In genomic region chr13:24341439-24341838, GRCh38 we compare ENCODE assay signal across 19 cellular contexts. TPM values are rescaled to one million over a fixed set of nuclear protein-coding genes. Genes with fewer than 3 reads are reported as not detected.
DNase-seq lines count a peak whose midpoint lies in the region; ATAC-seq and TF ChIP-seq lines count a peak whose summit lies in the region.
"Had no signal": no experiment of that assay in that cellular context is flagged by ENCODE, and none has a peak within 500 bp of the region (broad histone marks: within the 10 kb centered on the region; RNA-seq: fewer than 3 reads in every experiment).

No MANE protein-coding gene starts in this region.

- no peak for TF ChIP-seq CTCF in astrocyte of the spinal cord (IDR thresholded peaks at IDR 0.05; ENCODE audit: low read depth, low read length)
- TF ChIP-seq CTCF in GM23338 (conservative IDR thresholded peaks at IDR 0.05; ENCODE audit: low read depth in 2 of 2) = no peak

- H3K36me3 ChIP-seq in GM23338 (ENCODE audit: insufficient read depth) = no peaks in the 10 kb centered on the region
- H3K36me3 ChIP-seq: left ventricle myocardium inferior, prostate gland, thoracic aorta had no signal

- no peak overlapping the region for H3K4me2 ChIP-seq in GM23338
- H3K4me2 ChIP-seq: A549 had no signal

- no peaks in the 10 kb centered on the region for H4K20me1 ChIP-seq in GM23338 (replicated peaks; ENCODE audit: insufficient read depth)

- no peak overlapping the region for H3K27ac ChIP-seq in GM23338 (ENCODE audit: low read depth)
- H3K27ac ChIP-seq: A549, left ventricle myocardium inferior, prostate gland, thoracic aorta had no signal

- no peak overlapping the region for H3K4me3 Mint-ChIP-seq in GM23338
- H3K4me3 Mint-ChIP-seq: CD8-positive, alpha-beta T cell; dendritic cell treated with granulocyte-macrophage colony-stimulating factor and Interleukin-4, amounts not matched to agents 40 ng/mL and 50 ng/mL, for 4 days; naive B cell had no signal

- H3K9me3 Mint-ChIP-seq in GM23338 = peaks cover 15% of the 10 kb centered on the region; the same call in 2 of the 3 replicates
- H3K9me3 Mint-ChIP-seq: CD8-positive, alpha-beta T cell had no signal

- ATAC-seq in HG03196 (IDR thresholded peaks at IDR 0.05; ENCODE audit: unreplicated experiment) = no peak
- no peak for ATAC-seq in GM23338
- ATAC-seq in HG02981 (IDR thresholded peaks at IDR 0.05; ENCODE audit: unreplicated experiment) = no peak
- ATAC-seq: A549; CD8-positive, alpha-beta T cell had no signal

- in situ Hi-C loops in astrocyte of the spinal cord (cut with HindIII; ENCODE audit: low sequenced_read_pairs) = no loop called here

- no peaks in the 10 kb centered on the region for H3K27me3 ChIP-seq in GM23338 (ENCODE audit: insufficient read depth)

- H3K27me3 Mint-ChIP-seq in GM23338 (ENCODE audit: insufficient read depth, low read depth, poor library complexity) = peaks cover 3% of the 10 kb centered on the region

- no peak overlapping the region for H2AFZ ChIP-seq in GM23338

- H3F3A ChIP-seq in GM23338 (replicated peaks; ENCODE audit: low read depth) = no peaks in the 10 kb centered on the region

- no peaks in the 10 kb centered on the region for H3K36me3 Mint-ChIP-seq in GM23338 (ENCODE audit: low read depth)
- H3K36me3 Mint-ChIP-seq: CD8-positive, alpha-beta T cell; naive B cell had no signal

- no peaks in the 10 kb centered on the region for H3K4me1 Mint-ChIP-seq in GM23338

- no peaks in the 10 kb centered on the region for H3K4me1 ChIP-seq in GM23338 (ENCODE audit: insufficient read depth)
- H3K4me1 ChIP-seq: A549, left ventricle myocardium inferior, prostate gland had no signal

- no peak overlapping the region for H3K27ac Mint-ChIP-seq in GM23338
- H3K27ac Mint-ChIP-seq: CD8-positive, alpha-beta T cell; dendritic cell treated with granulocyte-macrophage colony-stimulating factor and Interleukin-4, amounts not matched to agents 40 ng/mL and 50 ng/mL, for 4 days; naive B cell had no signal

- peaks cover 4% of the 10 kb centered on the region; the same call in 1 of the 2 replicates for H3K9me2 ChIP-seq in GM23338 (ENCODE audit: insufficient read depth)

- H3K79me2 ChIP-seq in GM23338 (replicated peaks; ENCODE audit: insufficient read depth) = no peaks in the 10 kb centered on the region

- peak; percentile 31 for DNase-seq in NCI-H1092 treated with DMSO at 0.1 percent for 48 hours (lab: John Stamatoyannopoulos, UW)
- DNase-seq in NCI-H1092 (lab: John Stamatoyannopoulos, UW) = no peak
- DNase-seq in HT1080 (ENCODE audit: low read depth) = peak; percentile 28
- peak; percentile 2 for DNase-seq in astrocyte of the spinal cord (ENCODE audit: low read depth, low spot score)
- peak; percentile 2 for DNase-seq in myocyte (ENCODE audit: low read depth)
- DNase-seq in GM23338 (ENCODE audit: low spot score) = no peak
- DNase-seq: activated gamma-delta T cell treated with Interleukin-2 at 50 U/mL for 16 hours; CD8-positive, alpha-beta T cell; left ventricle myocardium inferior; naive B cell; stimulated activated CD4-positive, alpha-beta T cell treated with anti-CD3 and anti-CD28 coated beads, Interleukin-15, amount 100 ng/mL, for 24 hours had no signal

- H3K4me3 ChIP-seq in astrocyte of the spinal cord (ENCODE audit: low read depth, low read length) (no peak overlapping the region), GM23338 (no peak overlapping the region)
- H3K4me3 ChIP-seq: A549, left ventricle myocardium inferior, prostate gland, thoracic aorta had no signal

TF ChIP-seq in GM23338, 12 proteins besides CTCF, POLR2A, EP300 and RAD21:
- no peak for TF ChIP-seq ZNF462 (CRISPR knock-in tag; IDR thresholded peaks at IDR 0.05)
- TF ChIP-seq, protein P1, sequence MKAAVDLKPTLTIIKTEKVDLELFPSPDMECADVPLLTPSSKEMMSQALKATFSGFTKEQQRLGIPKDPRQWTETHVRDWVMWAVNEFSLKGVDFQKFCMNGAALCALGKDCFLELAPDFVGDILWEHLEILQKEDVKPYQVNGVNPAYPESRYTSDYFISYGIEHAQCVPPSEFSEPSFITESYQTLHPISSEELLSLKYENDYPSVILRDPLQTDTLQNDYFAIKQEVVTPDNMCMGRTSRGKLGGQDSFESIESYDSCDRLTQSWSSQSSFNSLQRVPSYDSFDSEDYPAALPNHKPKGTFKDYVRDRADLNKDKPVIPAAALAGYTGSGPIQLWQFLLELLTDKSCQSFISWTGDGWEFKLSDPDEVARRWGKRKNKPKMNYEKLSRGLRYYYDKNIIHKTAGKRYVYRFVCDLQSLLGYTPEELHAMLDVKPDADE (IDR thresholded peaks at IDR 0.05) = no peak
- TF ChIP-seq EZH2phosphoT487 (IDR thresholded peaks at IDR 0.05; ENCODE audit: unreplicated experiment) = no peak
- no peak for TF ChIP-seq ZNF331 (CRISPR knock-in tag; IDR thresholded peaks at IDR 0.05; ENCODE audit: low read depth)
- no peak for TF ChIP-seq JUNB (IDR thresholded peaks at IDR 0.05; ENCODE audit: unreplicated experiment)
- no peak for TF ChIP-seq ZNF114 (CRISPR knock-in tag; IDR thresholded peaks at IDR 0.05)

RNA-seq across cellular contexts. Expression of gene C1QTNF9, which starts 32.1 kb away (rescaled TPM):
- total RNA-seq in HT1080 (2014; rRNA removed; shearing (Covaris generic)) = 0.51 and 0.57 TPM in 2 replicates
- 0.18 and 0.40 TPM in 2 replicates for polyA plus RNA-seq in HT1080 (2015; cell fraction: cytosol; rRNA removed)
- 1.8 and 2.9 TPM in 2 replicates for polyA plus RNA-seq in HT1080 (2015; cell fraction: nucleus; rRNA removed)
- total RNA-seq in myocyte = not detected in 2 replicates
- polyA plus RNA-seq in myocyte (2012) = not detected
- not detected in 2 replicates for total RNA-seq in GM23338 (2014; rRNA removed; shearing (Covaris generic))
- polyA plus RNA-seq in GM23338 (2016; fragmentation: Nextera tagmentation; extraction: Ambion mirVana) = not detected in 2 replicates
- total RNA-seq: fibroblast of lung, MCF 10A had no signal
- polyA plus RNA-seq: A549 had no signal

Comparison
In these comparisons a context has a peak if more than half of its experiments do, and no peak if none do; other contexts are left out.
1. DNase-seq: peak in NCI-H1092 treated with DMSO at 0.1 percent for 48 hours (single experiment), HT1080 (single experiment), astrocyte of the spinal cord (single experiment) and myocyte (single experiment); none in NCI-H1092 (single experiment) and GM23338 (single experiment).